ENCODE assay signal across 25 cellular contexts in the genomic region with DNA sequence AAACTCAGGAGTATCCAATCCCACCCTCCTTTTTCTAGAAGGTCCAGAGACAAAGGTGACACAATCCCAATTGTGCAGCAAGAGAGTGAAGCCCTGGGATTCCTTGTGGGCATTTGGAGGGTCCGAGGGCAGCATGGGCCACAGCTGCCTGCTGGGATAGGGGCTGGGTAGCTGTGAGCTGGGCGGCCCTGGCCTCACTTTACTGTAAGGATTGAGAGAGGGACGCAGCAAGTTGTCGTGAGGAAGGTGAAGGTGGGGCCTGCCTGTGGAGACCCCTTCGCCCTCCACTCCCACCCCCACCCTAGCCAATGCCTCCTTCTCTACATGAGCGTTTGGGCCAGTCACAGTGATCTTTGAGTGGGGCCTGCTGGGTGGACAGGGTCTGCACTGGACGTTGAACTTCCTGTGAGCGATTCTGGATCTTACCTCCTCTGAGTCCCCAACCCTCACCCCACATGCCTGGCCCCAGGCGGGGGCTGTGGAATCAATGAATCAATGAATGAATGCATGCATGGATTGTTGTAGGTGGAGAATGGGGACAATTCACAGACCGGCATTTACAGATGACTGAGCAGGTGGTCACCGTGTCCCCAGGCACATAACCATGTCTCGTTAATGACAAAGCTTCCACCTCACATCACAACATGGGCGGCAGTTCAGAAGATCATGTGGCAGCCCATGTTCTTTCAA.
"Had no signal": no experiment of that assay in that cellular context is flagged by ENCODE, and none has a peak within 500 bp of the region (broad histone marks: within the 10 kb centered on the region; RNA-seq: fewer than 3 reads in every experiment).

No MANE protein-coding gene starts in this region.

- H3K4me3 ChIP-seq: body of pancreas, breast epithelium, SJCRH30, SK-N-MC had no signal

- H3K27me3 ChIP-seq: body of pancreas, breast epithelium had no signal

- H3K36me3 ChIP-seq: breast epithelium, SJCRH30 had no signal

- H3K9me3 ChIP-seq: SJCRH30 had no signal

- H3K27ac ChIP-seq: body of pancreas, breast epithelium, KMS-11, SJCRH30, SK-N-MC had no signal

- ATAC-seq: activated CD4-positive, alpha-beta T cell treated with anti-CD3 and anti-CD28 coated beads for 36 hours; activated CD8-positive, alpha-beta T cell treated with anti-CD3 and anti-CD28 coated beads, Interleukin-2, amount 10 ng/mL, durations not matched to agents 7 days and 5 days; body of pancreas had no signal

- H3K9ac ChIP-seq: KMS-11 had no signal

- DNase-seq: activated CD4-positive, alpha-beta T cell treated with anti-CD3 and anti-CD28 coated beads for 36 hours; activated CD4-positive, alpha-beta T cell treated with anti-CD3 and anti-CD28 coated beads, Interleukin-2, amount 10 ng/mL, durations not matched to agents 7 days and 5 days; activated CD4-positive, alpha-beta T cell treated with anti-CD3 and anti-CD28 coated beads, Interleukin-2, amount 50 U/mL, for 48 hours; activated CD8-positive, alpha-beta T cell treated with anti-CD3 and anti-CD28 coated beads, Interleukin-2, amount 10 ng/mL, durations not matched to agents 7 days and 5 days; activated gamma-delta T cell; activated naive CD4-positive, alpha-beta T cell treated with Interleukin-2 at 50 U/mL for 16 hours; activated naive CD8-positive, alpha-beta T cell treated with anti-CD3 and anti-CD28 coated beads, Interleukin-2, amount 10 ng/mL, durations not matched to agents 7 days and 5 days; activated T-cell treated with anti-CD3 and anti-CD28 coated beads, Interleukin-2, amount 50 U/mL, for 24 hours; amygdala; body of pancreas; caudate nucleus; MM.1S; MV-4-11; NCI-H1092; NCI-H1436 treated with DMSO at 0.1 percent for 48 hours; NCI-H1694 treated with DMSO at 0.1 percent for 48 hours; NCI-H2029; NCI-H345; NCI-H524 treated with DMSO at 0.1 percent for 48 hours; OCI-M1; SHP77; SJCRH30 had no signal

- H3K4me2 ChIP-seq: KMS-11 had no signal

- H3K4me1 ChIP-seq: body of pancreas, breast epithelium, SJCRH30 had no signal
